23 cellular contexts compared by ENCODE assay signal in the genomic region with DNA sequence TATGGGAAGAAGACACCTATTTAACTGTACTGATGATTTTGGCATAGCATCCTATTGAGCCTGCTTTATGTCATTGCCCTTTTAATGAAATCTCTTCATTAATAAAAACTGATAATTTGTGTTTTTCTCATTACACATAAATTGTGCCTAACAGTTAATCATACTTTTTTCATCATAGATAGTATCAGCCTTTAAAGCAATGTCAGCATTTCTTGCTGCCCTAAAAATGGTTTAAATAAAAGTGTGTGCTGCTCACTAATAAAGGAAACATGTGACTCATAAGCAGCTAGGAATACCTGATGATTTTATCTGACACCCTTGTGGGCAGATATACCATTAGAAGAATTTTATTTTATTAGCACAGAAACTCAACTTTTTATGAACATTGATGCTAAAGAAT. TPM values are rescaled to one million over a fixed set of nuclear protein-coding genes. Genes with fewer than 3 reads are reported as not detected.
DNase-seq lines count a peak whose midpoint lies in the region; ATAC-seq, FAIRE-seq and TF ChIP-seq lines count a peak whose summit lies in the region.
"Had no signal": no experiment of that assay in that cellular context is flagged by ENCODE, and none has a peak within 500 bp of the region (broad histone marks: within the 10 kb centered on the region; RNA-seq: fewer than 3 reads in every experiment).

No MANE protein-coding gene starts in this region.

- no peaks in the 10 kb centered on the region for H3K27me3 ChIP-seq in bronchial epithelial cell (ENCODE audit: control insufficient read depth, insufficient read depth, low read length)
- H3K27me3 ChIP-seq: BE2C had no signal

- TF ChIP-seq CTCF in HEK293 (tag by site-specific recombination; IDR thresholded peaks at IDR 0.05) (no peak), bronchial epithelial cell (IDR thresholded peaks at IDR 0.05; ENCODE audit: insufficient read depth, low read length, severe bottlenecking) (no peak)

- CTCF ChIA-PET in HEK293 (lab: Yijun Ruan, JAX): no interaction called here

- H3K36me3 ChIP-seq in HEK293 (ENCODE audit: control insufficient read depth in 2 of 2, insufficient read depth in 1 of 2, low read length in 2 of 2) (peaks cover 59 to 75% of the 10 kb centered on the region in 2 experiments), bronchial epithelial cell (ENCODE audit: control insufficient read depth, insufficient read depth, low read length) (peaks cover 5% of the 10 kb centered on the region)

- FAIRE-seq in bronchial epithelial cell (lab: Jason Lieb, UNC): no peak
- FAIRE-seq: G401.6, GM12891, GM19239 had no signal

- no peak overlapping the region for H3K4me3 ChIP-seq in HEK293 (ENCODE audit: low read depth, low read length)
- no peak overlapping the region for H3K4me3 ChIP-seq in bronchial epithelial cell (ENCODE audit: low read depth, low read length)

- H3K27ac ChIP-seq in HEK293 (ENCODE audit: extremely low read depth, low read depth, low read length): no peak overlapping the region

- H3K4me1 ChIP-seq in HEK293 (ENCODE audit: control insufficient read depth, insufficient read depth, low read length): no peaks in the 10 kb centered on the region
- H3K4me1 ChIP-seq: BE2C had no signal

- DNase-seq in ELR (ENCODE audit: low read depth): peak; percentile 11
- peak; percentile 20 for DNase-seq in bronchial epithelial cell (ENCODE audit: low read depth)
- peak; percentile 18 for DNase-seq in putamen (ENCODE audit: low spot score)
- DNase-seq in NCI-H1930 (lab: John Stamatoyannopoulos, UW): no peak
- DNase-seq in activated CD4-positive, alpha-beta T cell treated with anti-CD3 and anti-CD28 coated beads for 1 hour: no peak
- DNase-seq: ACHN; BE2C; C1 segment of cervical spinal cord; CD4-positive, CD25-positive, alpha-beta regulatory T cell; CD8-positive, alpha-beta memory T cell; COR-L47; DMS 273 treated with DMSO at 0.1 percent for 48 hours; DMS53; DND-41; EL; H7; KBM-7 had no signal

- H3K9me3 ChIP-seq in HEK293 (ENCODE audit: control insufficient read depth, insufficient read depth, low read depth, low read length): no peaks in the 10 kb centered on the region
- H3K9me3 ChIP-seq: BE2C had no signal

- no peak for ATAC-seq in HG02870 (IDR thresholded peaks at IDR 0.05; ENCODE audit: unreplicated experiment)
- ATAC-seq: HCT116 had no signal

- POLR2A ChIA-PET in HEK293 (lab: Yijun Ruan, JAX): no interaction called here

TF ChIP-seq in HEK293, 187 proteins besides CTCF, POLR2A, EP300 and RAD21:
- TF ChIP-seq, protein P1, sequence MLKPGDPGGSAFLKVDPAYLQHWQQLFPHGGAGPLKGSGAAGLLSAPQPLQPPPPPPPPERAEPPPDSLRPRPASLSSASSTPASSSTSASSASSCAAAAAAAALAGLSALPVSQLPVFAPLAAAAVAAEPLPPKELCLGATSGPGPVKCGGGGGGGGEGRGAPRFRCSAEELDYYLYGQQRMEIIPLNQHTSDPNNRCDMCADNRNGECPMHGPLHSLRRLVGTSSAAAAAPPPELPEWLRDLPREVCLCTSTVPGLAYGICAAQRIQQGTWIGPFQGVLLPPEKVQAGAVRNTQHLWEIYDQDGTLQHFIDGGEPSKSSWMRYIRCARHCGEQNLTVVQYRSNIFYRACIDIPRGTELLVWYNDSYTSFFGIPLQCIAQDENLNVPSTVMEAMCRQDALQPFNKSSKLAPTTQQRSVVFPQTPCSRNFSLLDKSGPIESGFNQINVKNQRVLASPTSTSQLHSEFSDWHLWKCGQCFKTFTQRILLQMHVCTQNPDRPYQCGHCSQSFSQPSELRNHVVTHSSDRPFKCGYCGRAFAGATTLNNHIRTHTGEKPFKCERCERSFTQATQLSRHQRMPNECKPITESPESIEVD (tag by site-specific recombination; IDR thresholded peaks at IDR 0.05): 0 out of 2 replicates have a peak, but pooled peaks have one; percentile 22
- TF ChIP-seq, protein P2, sequence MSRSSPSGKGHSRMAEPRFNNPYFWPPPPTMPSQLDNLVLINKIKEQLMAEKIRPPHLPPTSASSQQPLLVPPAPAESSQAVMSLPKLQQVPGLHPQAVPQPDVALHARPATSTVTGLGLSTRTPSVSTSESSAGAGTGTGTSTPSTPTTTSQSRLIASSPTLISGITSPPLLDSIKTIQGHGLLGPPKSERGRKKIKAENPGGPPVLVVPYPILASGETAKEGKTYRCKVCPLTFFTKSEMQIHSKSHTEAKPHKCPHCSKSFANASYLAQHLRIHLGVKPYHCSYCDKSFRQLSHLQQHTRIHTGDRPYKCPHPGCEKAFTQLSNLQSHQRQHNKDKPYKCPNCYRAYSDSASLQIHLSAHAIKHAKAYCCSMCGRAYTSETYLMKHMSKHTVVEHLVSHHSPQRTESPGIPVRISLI (tag by site-specific recombination; IDR thresholded peaks at IDR 0.05): no peak

RNA-seq across cellular contexts. Expression of a gene that starts 26.7 kb away (rescaled TPM):
- total RNA-seq in bronchial epithelial cell: 19.8 and 20.0 TPM in 2 replicates

Comparison
In these comparisons a context has a peak if more than half of its experiments do, and no peak if none do; other contexts are left out.
1. DNase-seq: peak in ELR (single experiment), bronchial epithelial cell (single experiment) and putamen (single experiment); none in NCI-H1930 (0 of 2) and activated CD4-positive, alpha-beta T cell treated with anti-CD3 and anti-CD28 coated beads for 1 hour (single experiment).